ENCODE assay signal across 14 cellular contexts in genomic region chr1:235022341-235023196, GRCh38.
DNase-seq lines count a peak whose midpoint lies in the region; ATAC-seq and TF ChIP-seq lines count a peak whose summit lies in the region.
"Had no signal": no experiment of that assay in that cellular context is flagged by ENCODE, and none has a peak within 500 bp of the region (broad histone marks: within the 10 kb centered on the region; RNA-seq: fewer than 3 reads in every experiment).

No MANE protein-coding gene starts in this region.

- ATAC-seq in lower lobe of right lung: no peak
- ATAC-seq in HG03025 (IDR thresholded peaks at IDR 0.05; ENCODE audit: low FRiP score, unreplicated experiment): no peak

- H3K4me3 Mint-ChIP-seq in activated CD4-positive, alpha-beta memory T cell treated with anti-CD3 and anti-CD28 coated beads for 36 hours: no peak overlapping the region
- H3K4me3 Mint-ChIP-seq in activated CD4-positive, alpha-beta memory T cell treated with anti-CD3 and anti-CD28 coated beads, Interleukin-2, amount 10 ng/mL, durations not matched to agents 7 days and 5 days: no peak overlapping the region
- H3K4me3 Mint-ChIP-seq in chondrocyte (ENCODE audit: unreplicated experiment): no peak overlapping the region
- H3K4me3 Mint-ChIP-seq: activated CD4-positive, alpha-beta T cell treated with anti-CD3 and anti-CD28 coated beads, Interleukin-2, amount 10 ng/mL, durations not matched to agents 7 days and 5 days; naive B cell had no signal

- H3K36me3 Mint-ChIP-seq in activated CD4-positive, alpha-beta memory T cell treated with anti-CD3 and anti-CD28 coated beads for 36 hours: peaks cover 9% of the 10 kb centered on the region
- H3K36me3 Mint-ChIP-seq in activated CD4-positive, alpha-beta memory T cell treated with anti-CD3 and anti-CD28 coated beads, Interleukin-2, amount 10 ng/mL, durations not matched to agents 7 days and 5 days (ENCODE audit: low read depth): peaks cover 15% of the 10 kb centered on the region
- peaks cover 5% of the 10 kb centered on the region for H3K36me3 Mint-ChIP-seq in chondrocyte (ENCODE audit: low read depth)
- H3K36me3 Mint-ChIP-seq: naive B cell had no signal

- POLR2A ChIA-PET in activated CD4-positive, alpha-beta memory T cell treated with anti-CD3 and anti-CD28 coated beads for 36 hours (lab: Charles Lee): interaction anchor here (1.0 kb wide), 1 partner anchor 20 kb away, joined by 3 read pairs; no protein-coding TSS in a partner anchor
- POLR2A ChIA-PET in activated CD4-positive, alpha-beta memory T cell treated with anti-CD3 and anti-CD28 coated beads, Interleukin-2, amount 10 ng/mL, durations not matched to agents 7 days and 5 days (lab: Charles Lee): interaction anchor here (0.6 to 1.9 kb wide), 2 partner anchors 11 to 35 kb away, joined by 3 to 10 read pairs; no protein-coding TSS in a partner anchor

- intact Hi-C loops in activated CD4-positive, alpha-beta memory T cell treated with anti-CD3 and anti-CD28 coated beads for 36 hours (cut with micrococcal nuclease): no loop called here
- intact Hi-C loops in lower lobe of right lung (cut with DNase I): no loop called here
- intact Hi-C loops in posterior cingulate gyrus (cut with DNase I): no loop called here

- H3K4me1 Mint-ChIP-seq in activated CD4-positive, alpha-beta memory T cell treated with anti-CD3 and anti-CD28 coated beads for 36 hours (ENCODE audit: low read depth): peaks cover 54% of the 10 kb centered on the region
- peaks cover 37% of the 10 kb centered on the region for H3K4me1 Mint-ChIP-seq in activated CD4-positive, alpha-beta memory T cell treated with anti-CD3 and anti-CD28 coated beads, Interleukin-2, amount 10 ng/mL, durations not matched to agents 7 days and 5 days
- H3K4me1 Mint-ChIP-seq in chondrocyte (ENCODE audit: low read depth): peaks cover 55% of the 10 kb centered on the region

- no peaks in the 10 kb centered on the region for H3K4me1 ChIP-seq in lower lobe of right lung

- no peak overlapping the region for H3K4me3 ChIP-seq in lower lobe of right lung
- H3K4me3 ChIP-seq: tibial nerve had no signal

- H3K27me3 Mint-ChIP-seq in activated CD4-positive, alpha-beta memory T cell treated with anti-CD3 and anti-CD28 coated beads for 36 hours: no peaks in the 10 kb centered on the region
- no peaks in the 10 kb centered on the region for H3K27me3 Mint-ChIP-seq in activated CD4-positive, alpha-beta memory T cell treated with anti-CD3 and anti-CD28 coated beads, Interleukin-2, amount 10 ng/mL, durations not matched to agents 7 days and 5 days
- H3K27me3 Mint-ChIP-seq in chondrocyte (ENCODE audit: low read depth): no peaks in the 10 kb centered on the region
- H3K27me3 Mint-ChIP-seq: activated CD4-positive, alpha-beta T cell treated with anti-CD3 and anti-CD28 coated beads, Interleukin-2, amount 10 ng/mL, durations not matched to agents 7 days and 5 days; naive B cell had no signal

- no peaks in the 10 kb centered on the region for H3K27me3 ChIP-seq in lower lobe of right lung (ENCODE audit: low read depth)
- H3K27me3 ChIP-seq: tibial nerve had no signal

- peak overlapping the region; percentile 35 for H3K27ac Mint-ChIP-seq in activated CD4-positive, alpha-beta memory T cell treated with anti-CD3 and anti-CD28 coated beads for 36 hours
- no peak overlapping the region for H3K27ac Mint-ChIP-seq in activated CD4-positive, alpha-beta memory T cell treated with anti-CD3 and anti-CD28 coated beads, Interleukin-2, amount 10 ng/mL, durations not matched to agents 7 days and 5 days
- peak overlapping the region; percentile 74 for H3K27ac Mint-ChIP-seq in chondrocyte (ENCODE audit: unreplicated experiment)
- H3K27ac Mint-ChIP-seq: activated CD4-positive, alpha-beta T cell treated with anti-CD3 and anti-CD28 coated beads, Interleukin-2, amount 10 ng/mL, durations not matched to agents 7 days and 5 days had no signal

- no peaks in the 10 kb centered on the region for H3K9me3 ChIP-seq in lower lobe of right lung

- CTCF ChIA-PET in activated CD4-positive, alpha-beta memory T cell treated with anti-CD3 and anti-CD28 coated beads for 36 hours (lab: Charles Lee): interaction anchor here (1.1 to 1.3 kb wide), 2 partner anchors 177 to 393 kb away, joined by 3 to 4 read pairs; no protein-coding TSS in a partner anchor
- CTCF ChIA-PET in activated CD4-positive, alpha-beta memory T cell treated with anti-CD3 and anti-CD28 coated beads, Interleukin-2, amount 10 ng/mL, durations not matched to agents 7 days and 5 days (lab: Charles Lee): interaction anchor here (1.1 kb wide), 1 partner anchor 11 kb away, joined by 5 read pairs; no protein-coding TSS in a partner anchor

- TF ChIP-seq CTCF in chondrocyte (IDR thresholded peaks at IDR 0.05): no peak
- TF ChIP-seq CTCF in lower lobe of right lung (IDR thresholded peaks at IDR 0.05): no peak

- H3K9me3 Mint-ChIP-seq in activated CD4-positive, alpha-beta memory T cell treated with anti-CD3 and anti-CD28 coated beads for 36 hours: peaks cover 13% of the 10 kb centered on the region
- H3K9me3 Mint-ChIP-seq in activated CD4-positive, alpha-beta memory T cell treated with anti-CD3 and anti-CD28 coated beads, Interleukin-2, amount 10 ng/mL, durations not matched to agents 7 days and 5 days: peaks cover 19% of the 10 kb centered on the region
- peaks cover 7% of the 10 kb centered on the region for H3K9me3 Mint-ChIP-seq in chondrocyte (ENCODE audit: low read depth)

- DNase-seq in activated CD4-positive, alpha-beta memory T cell treated with anti-CD3 and anti-CD28 coated beads for 36 hours: no peak
- DNase-seq in activated CD4-positive, alpha-beta memory T cell treated with anti-CD3 and anti-CD28 coated beads, Interleukin-2, amount 10 ng/mL, durations not matched to agents 7 days and 5 days: no peak
- DNase-seq in chondrocyte (ENCODE audit: low spot score) (no peak), lower lobe of right lung (no peak), superior temporal gyrus (ENCODE audit: extremely low spot score) (peak; percentile 47), mucosa of gallbladder (ENCODE audit: low spot score) (no peak), posterior cingulate gyrus (no peak)
- DNase-seq: activated CD4-positive, alpha-beta T cell treated with anti-CD3 and anti-CD28 coated beads, Interleukin-2, amount 10 ng/mL, durations not matched to agents 7 days and 5 days; foreskin fibroblast; naive B cell; NCI-H1930; stimulated activated CD4-positive, alpha-beta T cell treated with anti-CD3 and anti-CD28 coated beads, Interleukin-4, amount 100 ng/mL, for 4 hours had no signal

- H3K36me3 ChIP-seq in lower lobe of right lung: no peaks in the 10 kb centered on the region
- H3K36me3 ChIP-seq: tibial nerve had no signal

- peak overlapping the region; percentile 41 for H3K27ac ChIP-seq in lower lobe of right lung
